ENCODE assay signal across 8 cellular contexts in the genomic region with DNA sequence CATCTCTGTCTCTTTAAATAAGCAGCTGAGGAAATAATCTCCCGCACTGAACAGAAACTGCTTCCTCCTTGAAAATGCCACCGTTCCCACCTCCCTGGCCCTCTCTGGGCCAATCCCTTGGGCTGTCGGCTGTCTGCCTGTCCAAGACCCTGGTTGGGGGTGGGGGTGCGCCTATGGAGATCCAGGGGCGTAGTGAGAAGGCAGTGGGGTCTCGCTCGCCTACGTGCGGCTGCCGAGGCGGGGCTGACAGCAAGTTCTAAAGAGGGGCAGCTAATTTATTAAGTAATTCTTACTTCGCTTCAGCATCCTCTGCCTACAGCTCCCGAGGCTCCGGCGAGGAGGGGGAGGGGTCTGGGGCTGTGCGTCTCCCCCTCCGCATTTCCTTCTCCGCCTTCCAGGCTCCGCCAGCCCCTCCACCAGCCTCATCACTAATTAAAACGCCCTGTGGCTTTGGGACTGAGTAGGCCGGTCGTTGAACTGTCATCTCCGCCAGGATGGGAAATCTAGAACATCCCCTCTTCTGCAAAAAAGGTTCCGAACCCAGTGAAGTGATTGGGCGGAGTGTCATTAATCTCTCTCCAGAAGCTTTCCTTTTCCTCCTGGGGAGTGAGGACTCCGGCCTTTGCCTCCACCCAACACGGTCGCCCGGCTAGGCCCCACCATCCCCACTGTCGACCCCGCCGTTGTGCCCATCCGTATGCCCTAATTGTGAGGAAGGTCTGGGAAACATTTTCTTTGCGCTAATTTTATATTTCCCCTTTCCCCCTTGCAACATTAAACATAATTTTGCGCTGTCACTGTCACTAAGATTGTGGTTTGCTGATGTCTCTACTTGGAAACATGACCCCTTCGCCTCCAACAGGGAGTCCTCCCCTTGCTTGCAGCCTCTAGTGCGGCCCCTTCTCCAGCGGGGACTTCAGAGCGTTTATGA. TPM values are rescaled to one million over a fixed set of nuclear protein-coding genes. Genes with fewer than 3 reads are reported as not detected.
DNase-seq lines count a peak whose midpoint lies in the region; ATAC-seq and TF ChIP-seq lines count a peak whose summit lies in the region.

No MANE protein-coding gene starts in this region.

- BruUV-seq in mammary epithelial cell (replicated peaks; lab: Mats Ljungman, UMichigan): no TSS peak

- H3K9me3 ChIP-seq in breast epithelium: no peaks in the 10 kb centered on the region
- H3K9me3 ChIP-seq in mammary epithelial cell (replicated peaks; ENCODE audit: insufficient read depth, low read length): no peaks in the 10 kb centered on the region
- no peaks in the 10 kb centered on the region for H3K9me3 ChIP-seq in esophagus squamous epithelium
- H3K9me3 ChIP-seq in mucosa of stomach (ENCODE audit: control insufficient read depth, low read length): no peaks in the 10 kb centered on the region

- 95% methylated on average over 18 of the region's 39 CpGs for WGBS in mammary epithelial cell (ENCODE audit: low coverage, missing lambda C conversion rate)
- WGBS in esophagus squamous epithelium, 2 donors: 38 to 49% methylated on average over 33 to 37 of the region's 39 CpGs

- peaks cover 13% of the 10 kb centered on the region for H3K79me2 ChIP-seq in mammary epithelial cell (ENCODE audit: insufficient read depth, low read length)

- H3K27ac ChIP-seq in breast epithelium (peak overlapping the region; percentile 89 to 93), mammary epithelial cell (ENCODE audit: insufficient read depth, low read depth, low read length) (no peak overlapping the region), esophagus squamous epithelium (peak overlapping the region; percentile 87 to 96 (median 94))

- H3K27me3 ChIP-seq in breast epithelium (no peaks in the 10 kb centered on the region), mammary epithelial cell (ENCODE audit: insufficient read depth, low read length) (no peaks in the 10 kb centered on the region), esophagus squamous epithelium (peaks cover 0 to 93% (median 0%) of the 10 kb centered on the region in 4 donors), mucosa of stomach (ENCODE audit: control insufficient read depth, insufficient read depth, low read length) (no peaks in the 10 kb centered on the region)

- H3K36me3 ChIP-seq in breast epithelium (no peaks in the 10 kb centered on the region), mammary epithelial cell (ENCODE audit: insufficient read depth, low read length) (no peaks in the 10 kb centered on the region), esophagus squamous epithelium (no peaks in the 10 kb centered on the region), mucosa of stomach (ENCODE audit: control insufficient read depth, insufficient read depth, low read length) (no peaks in the 10 kb centered on the region)

- DNase-seq in breast epithelium (ENCODE audit: low spot score in 2 of 2) (no peak), mammary epithelial cell (no peak), esophagus squamous epithelium (lab: John Stamatoyannopoulos, UW) (no peak)
- DNase-seq in stimulated activated CD4-positive, alpha-beta T cell treated with anti-CD3 and anti-CD28 coated beads, Interleukin-4, amount 100 ng/mL, for 1 hour: no peak

- H4K20me1 ChIP-seq in mammary epithelial cell (ENCODE audit: insufficient read depth, low read length): no peaks in the 10 kb centered on the region

- H3K4me2 ChIP-seq in mammary epithelial cell (ENCODE audit: insufficient read depth, low read depth, low read length): no peak overlapping the region

- intact Hi-C loops in breast epithelium (cut with DNase I; ENCODE audit: low total_unique reads) (no loop called here), mammary epithelial cell (cut with micrococcal nuclease) (loop anchor here (5.0 kb wide), 2 partner anchors 1320 to 1765 kb away; no protein-coding TSS in a partner anchor), esophagus squamous epithelium (cut with DNase I) (loop anchor here (10.0 kb wide), 1 partner anchor 1083 kb away; no protein-coding TSS in a partner anchor)

- H3K4me3 ChIP-seq in breast epithelium (peak overlapping the region; percentile 34 to 89 (median 35)), mammary epithelial cell (replicated peaks in 1 of 3; ENCODE audit: insufficient read depth in 1 of 3, low read depth in 2 of 3, low read length in 3 of 3) (no peak overlapping the region), esophagus squamous epithelium (peak overlapping the region; percentile 11 to 73 (median 55)), mucosa of stomach (ENCODE audit: low read length) (no peak overlapping the region)

- ATAC-seq in HG03045 (IDR thresholded peaks at IDR 0.05; ENCODE audit: unreplicated experiment) (no peak), HG02610 (IDR thresholded peaks at IDR 0.05; ENCODE audit: unreplicated experiment) (no peak), GM19328 (IDR thresholded peaks at IDR 0.05; ENCODE audit: unreplicated experiment) (no peak)

- CTCF ChIA-PET in mammary epithelial cell (lab: Charles Lee; ENCODE audit: low non-redundant PET): no interaction called here

- H2AFZ ChIP-seq in mammary epithelial cell (ENCODE audit: low read depth, low read length): no peak overlapping the region

- TF ChIP-seq POLR2A in breast epithelium (IDR thresholded peaks at IDR 0.05) (no peak), esophagus squamous epithelium (IDR thresholded peaks at IDR 0.05) (peak in 1 of 4 donors; percentile 20)

- H3K4me1 ChIP-seq in breast epithelium: peaks cover 0 to 4% of the 10 kb centered on the region in 2 donors
- H3K4me1 ChIP-seq in mammary epithelial cell (ENCODE audit: insufficient read depth, low read length): no peaks in the 10 kb centered on the region
- peaks cover 0 to 73% (median 3%) of the 10 kb centered on the region in 3 donors for H3K4me1 ChIP-seq in esophagus squamous epithelium
- H3K4me1 ChIP-seq in mucosa of stomach (ENCODE audit: control insufficient read depth, insufficient read depth, low read length): peaks cover 15% of the 10 kb centered on the region

- H3K9ac ChIP-seq in mammary epithelial cell (ENCODE audit: insufficient read depth, low read length): no peak overlapping the region
- peak overlapping the region; percentile 29 for H3K9ac ChIP-seq in mucosa of stomach (ENCODE audit: low read length)

- in situ Hi-C loops in mammary epithelial cell (cut with MboI; ENCODE audit: low sequenced_read_pairs in 2 of 2): loop anchor here (10.0 to 25.0 kb wide), 6 partner anchors 660 to 1685 kb away; no protein-coding TSS in a partner anchor

- no peak for TF ChIP-seq CTCF in breast epithelium (IDR thresholded peaks at IDR 0.05)
- TF ChIP-seq CTCF in mammary epithelial cell (conservative IDR thresholded peaks at IDR 0.05 in 1 of 2, IDR thresholded peaks at IDR 0.05 in 1 of 2; ENCODE audit: extremely low read depth in 1 of 2, insufficient read depth in 1 of 2, low read depth in 1 of 2, low read length in 2 of 2): no peak
- no peak for TF ChIP-seq CTCF in esophagus squamous epithelium (IDR thresholded peaks at IDR 0.05)

- dilution Hi-C loops in mammary epithelial cell (cut with HindIII; ENCODE audit: low sequenced_read_pairs): no loop called here

RNA-seq across cellular contexts. Expression of gene NR2F2, which starts 16.9 kb away (rescaled TPM):
- total RNA-seq in breast epithelium: 10 to 100 TPM; 13.2 to 22.9 (median 13.6) TPM
- total RNA-seq in mammary epithelial cell: 10 to 100 TPM in 1 of 2 donors, 1 to 10 TPM in 1; 3.2 to 34.1 TPM
- 17.8 TPM for polyA plus RNA-seq in mammary epithelial cell
- polyA minus RNA-seq in mammary epithelial cell: 31.9 TPM
- 10 to 100 TPM in 1 of 4 donors, 1 to 10 TPM in 3; 3.7 to 15.6 (median 6.4) TPM for total RNA-seq in esophagus squamous epithelium

Comparison
In these comparisons a context has a peak if more than half of its experiments do, and no peak if none do; other contexts are left out.
1. H3K4me3 ChIP-seq: peak in breast epithelium (3 of 3) and esophagus squamous epithelium (4 of 4); none in mammary epithelial cell (0 of 3) and mucosa of stomach (single experiment).